Comparison of ENCODE assay signal across 17 cellular contexts in genomic region chr21:46124083-46124925, GRCh38. TPM values are rescaled to one million over a fixed set of nuclear protein-coding genes. Genes with fewer than 3 reads are reported as not detected.
DNase-seq lines count a peak whose midpoint lies in the region; ATAC-seq, FAIRE-seq and TF ChIP-seq lines count a peak whose summit lies in the region.
"Had no signal": no experiment of that assay in that cellular context is flagged by ENCODE, and none has a peak within 500 bp of the region (broad histone marks: within the 10 kb centered on the region; RNA-seq: fewer than 3 reads in every experiment).

No MANE protein-coding gene starts in this region.

- H3K36me3 ChIP-seq in WERI-Rb-1, result peaks cover 25% of the 10 kb centered on the region
- H3K36me3 ChIP-seq in kidney (ENCODE audit: control insufficient read depth in 1 of 2, insufficient read depth in 2 of 2, low read length in 2 of 2), result no peaks in the 10 kb centered on the region
- H3K36me3 ChIP-seq in spleen, result peaks cover 0 to 83% (median 20%) of the 10 kb centered on the region in 6 donors

- WGBS in spleen, 5 donors, result 89 to 96% (median 91%) methylated on average over 12 to 16 of the region's 16 CpGs

- no peak for FAIRE-seq in kidney (lab: Jason Lieb, UNC)
- FAIRE-seq: GM18507, GM19239, keratinocyte had no signal

- intact Hi-C loops in kidney (cut with DNase I), result no loop called here
- intact Hi-C loops in spleen (cut with DNase I; ENCODE audit: low total_unique reads), result no loop called here

- H3K9ac ChIP-seq in kidney (ENCODE audit: low read length in 2 of 2), result no peak overlapping the region

- DNase-seq in activated T-cell treated with anti-CD3 and anti-CD28 coated beads, Interleukin-2, amount 50 U/mL, for 24 hours, result peak; percentile 23
- no peak for DNase-seq in activated T-cell treated with anti-CD3 and anti-CD28 coated beads, Interleukin-2, amount 50 U/mL, for 72 hours
- peak; percentile 7 for DNase-seq in WERI-Rb-1
- DNase-seq in kidney, result peak; percentile 75
- peak; percentile 34 for DNase-seq in spleen
- DNase-seq in NCI-H748 (lab: John Stamatoyannopoulos, UW; ENCODE audit: unreplicated experiment), result no peak
- DNase-seq: activated CD8-positive, alpha-beta T cell treated with anti-CD3 and anti-CD28 coated beads, Interleukin-2, amount 10 ng/mL, durations not matched to agents 7 days and 5 days; cerebellar nuclear complex; NCI-H2171; NK-92 treated with Interleukin-12 subunit alpha and Interleukin-12 subunit beta, amount 100 ng/mL, for 24 hours had no signal

- TF ChIP-seq POLR2A in spleen (IDR thresholded peaks at IDR 0.05), result no peak

- ATAC-seq in activated T-cell treated with anti-CD3 and anti-CD28 coated beads, Interleukin-2, amount 50 U/mL, for 72 hours (replicated peaks in 1 of 2), result no peak
- ATAC-seq in GM18858 (IDR thresholded peaks at IDR 0.05; ENCODE audit: unreplicated experiment), result no peak
- ATAC-seq in HG02588 (IDR thresholded peaks at IDR 0.05; ENCODE audit: unreplicated experiment), result no peak
- ATAC-seq: activated CD8-positive, alpha-beta T cell treated with anti-CD3 and anti-CD28 coated beads, Interleukin-2, amount 10 ng/mL, durations not matched to agents 7 days and 5 days; stimulated activated effector memory CD8-positive, alpha-beta T cell treated with anti-CD3 and anti-CD28 coated beads, Interleukin-12 subunit alpha, Interleukin-12 subunit beta, amount 100 ng/mL, for 72 hours had no signal

- H3K4me3 ChIP-seq in WERI-Rb-1 (ENCODE audit: low read depth, low read length) (no peak overlapping the region), kidney (ENCODE audit: low read length in 2 of 2) (no peak overlapping the region), spleen (no peak overlapping the region)

- H3K27me3 ChIP-seq in WERI-Rb-1 (ENCODE audit: insufficient read depth, low read depth, severe bottlenecking) (no peaks in the 10 kb centered on the region), spleen (replicated peaks in 1 of 7) (no peaks in the 10 kb centered on the region)

- H3K27ac ChIP-seq in WERI-Rb-1, result no peak overlapping the region
- H3K27ac ChIP-seq in kidney (ENCODE audit: low read depth in 2 of 2, low read length in 2 of 2), result no peak overlapping the region
- no peak overlapping the region for H3K27ac ChIP-seq in spleen

- no peaks in the 10 kb centered on the region for H3K36me3 Mint-ChIP-seq in activated T-cell treated with anti-CD3 and anti-CD28 coated beads, Interleukin-2, amount 50 U/mL, for 24 hours (ENCODE audit: low read depth)
- no peaks in the 10 kb centered on the region for H3K36me3 Mint-ChIP-seq in activated T-cell treated with anti-CD3 and anti-CD28 coated beads, Interleukin-2, amount 50 U/mL, for 72 hours (ENCODE audit: insufficient read depth in 2 of 2)

- H3K9me3 ChIP-seq in WERI-Rb-1 (ENCODE audit: severe bottlenecking) (no peaks in the 10 kb centered on the region), kidney (ENCODE audit: control insufficient read depth in 1 of 2, low read length in 2 of 2) (no peaks in the 10 kb centered on the region), spleen (no peaks in the 10 kb centered on the region)

- no peak overlapping the region for H3K4me3 Mint-ChIP-seq in activated T-cell treated with anti-CD3 and anti-CD28 coated beads, Interleukin-2, amount 50 U/mL, for 24 hours
- no peak overlapping the region for H3K4me3 Mint-ChIP-seq in activated T-cell treated with anti-CD3 and anti-CD28 coated beads, Interleukin-2, amount 50 U/mL, for 72 hours
- H3K4me3 Mint-ChIP-seq: activated CD8-positive, alpha-beta T cell treated with anti-CD3 and anti-CD28 coated beads, Interleukin-2, amount 10 ng/mL, durations not matched to agents 7 days and 5 days; stimulated activated effector memory CD8-positive, alpha-beta T cell treated with anti-CD3 and anti-CD28 coated beads, Interleukin-12 subunit alpha, Interleukin-12 subunit beta, amount 100 ng/mL, for 72 hours had no signal

- no peaks in the 10 kb centered on the region for H3K27me3 Mint-ChIP-seq in activated T-cell treated with anti-CD3 and anti-CD28 coated beads, Interleukin-2, amount 50 U/mL, for 24 hours
- H3K27me3 Mint-ChIP-seq in activated T-cell treated with anti-CD3 and anti-CD28 coated beads, Interleukin-2, amount 50 U/mL, for 72 hours (ENCODE audit: low read depth), result no peaks in the 10 kb centered on the region

- TF ChIP-seq CTCF in WERI-Rb-1 (IDR thresholded peaks at IDR 0.05; ENCODE audit: low read depth, low read length) (no peak), kidney (IDR thresholded peaks at IDR 0.05; ENCODE audit: borderline replicate concordance, extremely low read depth, insufficient read depth) (no peak), spleen (IDR thresholded peaks at IDR 0.05 in 8 of 11, conservative IDR thresholded peaks at IDR 0.05 in 3 of 11) (no peak)

- H3K4me1 ChIP-seq in kidney (ENCODE audit: control insufficient read depth in 1 of 2, insufficient read depth in 1 of 2, low read depth in 1 of 2, low read length in 2 of 2) (no peaks in the 10 kb centered on the region), spleen (peaks cover 0 to 7% (median 0%) of the 10 kb centered on the region in 6 donors)

- H3K4me1 Mint-ChIP-seq in activated T-cell treated with anti-CD3 and anti-CD28 coated beads, Interleukin-2, amount 50 U/mL, for 24 hours (ENCODE audit: low read depth), result no peaks in the 10 kb centered on the region
- H3K4me1 Mint-ChIP-seq in activated T-cell treated with anti-CD3 and anti-CD28 coated beads, Interleukin-2, amount 50 U/mL, for 72 hours (ENCODE audit: low read depth), result no peaks in the 10 kb centered on the region
- H3K4me1 Mint-ChIP-seq: stimulated activated effector memory CD8-positive, alpha-beta T cell treated with anti-CD3 and anti-CD28 coated beads, Interleukin-12 subunit alpha, Interleukin-12 subunit beta, amount 100 ng/mL, for 72 hours had no signal

- no peaks in the 10 kb centered on the region for H3K9me3 Mint-ChIP-seq in activated T-cell treated with anti-CD3 and anti-CD28 coated beads, Interleukin-2, amount 50 U/mL, for 24 hours
- H3K9me3 Mint-ChIP-seq in activated T-cell treated with anti-CD3 and anti-CD28 coated beads, Interleukin-2, amount 50 U/mL, for 72 hours, result peaks cover 0 to 3% of the 10 kb centered on the region in 2 donors
- H3K9me3 Mint-ChIP-seq: stimulated activated effector memory CD8-positive, alpha-beta T cell treated with anti-CD3 and anti-CD28 coated beads, Interleukin-12 subunit alpha, Interleukin-12 subunit beta, amount 100 ng/mL, for 72 hours had no signal

- no peak overlapping the region for H3K27ac Mint-ChIP-seq in activated T-cell treated with anti-CD3 and anti-CD28 coated beads, Interleukin-2, amount 50 U/mL, for 24 hours
- no peak overlapping the region for H3K27ac Mint-ChIP-seq in activated T-cell treated with anti-CD3 and anti-CD28 coated beads, Interleukin-2, amount 50 U/mL, for 72 hours
- H3K27ac Mint-ChIP-seq: activated CD8-positive, alpha-beta T cell treated with anti-CD3 and anti-CD28 coated beads, Interleukin-2, amount 10 ng/mL, durations not matched to agents 7 days and 5 days; stimulated activated effector memory CD8-positive, alpha-beta T cell treated with anti-CD3 and anti-CD28 coated beads, Interleukin-12 subunit alpha, Interleukin-12 subunit beta, amount 100 ng/mL, for 72 hours had no signal

RNA-seq across cellular contexts. Expression of gene COL6A2, which starts 26.4 kb away (rescaled TPM):
- 10 to 100 TPM; 10.8 to 11.3 TPM for total RNA-seq in activated T-cell treated with anti-CD3 and anti-CD28 coated beads, Interleukin-2, amount 50 U/mL, for 72 hours
- total RNA-seq in kidney (174 TPM), spleen (100 to 1,000 TPM; 105 to 259 (median 198) TPM)
- polyA plus RNA-seq in kidney (ENCODE audit: insufficient read depth, low read depth, low replicate concordance) (52.4 TPM), spleen (100 to 1,000 TPM; 101 to 244 (median 110) TPM)

RNA-seq across cellular contexts. Expression of gene FTCD, which starts 31.1 kb away (rescaled TPM):
- under 1 TPM; 0.74 to 1.00 TPM for total RNA-seq in activated T-cell treated with anti-CD3 and anti-CD28 coated beads, Interleukin-2, amount 50 U/mL, for 72 hours
- total RNA-seq in kidney (51.6 TPM), spleen (1 to 10 TPM in 1 of 7 donors, under 1 TPM in 1, not detected in 5; 0.81 to 1.7 TPM)
- polyA plus RNA-seq in kidney (ENCODE audit: insufficient read depth, low read depth, low replicate concordance) (273 TPM), spleen (1 to 10 TPM in 1 of 3 donors, under 1 TPM in 2; 0.35 to 2.8 (median 0.38) TPM)
- total RNA-seq: epithelial cell of proximal tubule had no signal
- polyA plus RNA-seq: keratinocyte had no signal

RNA-seq across cellular contexts. Expression of gene SPATC1L, which starts 60.0 kb away (rescaled TPM):
- total RNA-seq in activated T-cell treated with anti-CD3 and anti-CD28 coated beads, Interleukin-2, amount 50 U/mL, for 72 hours, result 10 to 100 TPM in 1 of 2 donors, 1 to 10 TPM in 1; 2.6 to 12.9 TPM
- total RNA-seq in kidney, result 8.7 TPM
- polyA plus RNA-seq in kidney (ENCODE audit: insufficient read depth, low read depth, low replicate concordance), result 3.7 TPM
- total RNA-seq in spleen, result 10 to 100 TPM in 2 of 7 donors, 1 to 10 TPM in 5; 4.4 to 10.5 (median 7.7) TPM
- polyA plus RNA-seq in spleen, result 10 to 100 TPM; 10.8 to 13.4 (median 13.1) TPM

Comparison
In these comparisons a context has a peak if more than half of its experiments do, and no peak if none do; other contexts are left out.
1. DNase-seq: peak in activated T-cell treated with anti-CD3 and anti-CD28 coated beads, Interleukin-2, amount 50 U/mL, for 24 hours (single experiment), WERI-Rb-1 (single experiment), kidney (single experiment) and spleen (single experiment); none in activated T-cell treated with anti-CD3 and anti-CD28 coated beads, Interleukin-2, amount 50 U/mL, for 72 hours (0 of 2) and NCI-H748 (single experiment).
2. RNA of gene COL6A2, which starts 26.4 kb away (total RNA-seq): 105 to 259 TPM in spleen and 174 TPM in kidney (single experiment); 10.8 to 11.3 TPM in activated T-cell treated with anti-CD3 and anti-CD28 coated beads, Interleukin-2, amount 50 U/mL, for 72 hours; every median in the first group is over 4 times any median in the second.
3. RNA of gene FTCD, which starts 31.1 kb away (total RNA-seq): 51.6 TPM in kidney (single experiment); 0.74 to 1.00 TPM in activated T-cell treated with anti-CD3 and anti-CD28 coated beads, Interleukin-2, amount 50 U/mL, for 72 hours and 0.81 to 1.7 TPM in spleen; every median in the first group is over 10 times any median in the second.